Comparison of ENCODE assay signal across 19 cellular contexts in the genomic region with DNA sequence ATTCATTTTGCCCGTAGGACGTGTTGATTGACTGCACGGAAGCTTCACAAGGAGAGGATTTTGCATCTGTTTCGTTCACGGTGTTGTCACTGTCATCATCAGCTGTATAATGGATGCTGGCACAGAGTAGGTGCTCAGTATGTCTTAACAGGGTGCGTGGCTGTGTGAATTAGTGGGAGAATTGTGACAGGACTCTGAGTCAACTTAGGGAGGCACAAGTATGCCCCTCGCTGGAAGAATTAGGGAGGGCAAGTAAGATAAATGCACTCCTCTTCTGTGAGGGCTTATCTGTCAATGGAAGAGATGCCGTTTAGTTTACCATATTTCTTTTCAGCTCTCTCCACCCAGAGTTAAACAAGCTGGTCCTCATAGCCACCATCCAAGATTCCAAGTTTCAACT.
A peak's percentile ranks its signal among the peaks of the same experiment; 100 is the strongest.
DNase-seq lines count a peak whose midpoint lies in the region; ATAC-seq and TF ChIP-seq lines count a peak whose summit lies in the region.
"Had no signal": no experiment of that assay in that cellular context is flagged by ENCODE, and none has a peak within 500 bp of the region (broad histone marks: within the 10 kb centered on the region; RNA-seq: fewer than 3 reads in every experiment).

No MANE protein-coding gene starts in this region.

- no TSS peak for BruUV-seq in IMR-90 (replicated peaks; lab: Mats Ljungman, UMichigan)

- in situ Hi-C loops in IMR-90 (cut with MboI; ENCODE audit: low sequenced_read_pairs) = no loop called here

- H3K27ac ChIP-seq in IMR-90 (ENCODE audit: insufficient read depth, low read length) = no peak overlapping the region
- H3K27ac ChIP-seq: left ventricle myocardium inferior, pancreas, Peyer's patch, testis had no signal

- H3K36me3 ChIP-seq in IMR-90 (ENCODE audit: control insufficient read depth, insufficient read depth, low read length) = no peaks in the 10 kb centered on the region
- H3K36me3 ChIP-seq: left ventricle myocardium inferior, pancreas, Peyer's patch had no signal

- TF ChIP-seq CTCF in IMR-90 (conservative IDR thresholded peaks at IDR 0.05; ENCODE audit: low read depth, low read length) = peak; percentile 22; the same call in 1 of the 2 replicates

- no peaks in the 10 kb centered on the region for H3K79me1 ChIP-seq in IMR-90 (ENCODE audit: low read depth in 1 of 2, low read length in 2 of 2)

- no peak overlapping the region for H3K4me2 ChIP-seq in IMR-90 (ENCODE audit: low read depth, low read length)

- H2AFZ ChIP-seq in IMR-90 (replicated peaks; ENCODE audit: low read length, poor library complexity) = peak overlapping the region; percentile 16

- no peaks in the 10 kb centered on the region for H3K9me1 ChIP-seq in IMR-90 (ENCODE audit: insufficient read depth, low read length)

- no peak overlapping the region for H3K4me3 ChIP-seq in IMR-90 (ENCODE audit: insufficient read depth, low read depth, low read length)
- H3K4me3 ChIP-seq: left ventricle myocardium inferior, pancreas, Peyer's patch, testis had no signal

- POLR2A ChIA-PET in IMR-90 (lab: Charles Lee; ENCODE audit: unreplicated experiment) = no interaction called here

- H3K27me3 ChIP-seq in IMR-90 (ENCODE audit: control insufficient read depth, insufficient read depth, low read length) = no peaks in the 10 kb centered on the region
- H3K27me3 ChIP-seq: pancreas, Peyer's patch, testis had no signal

- no peak overlapping the region for H2BK120ac ChIP-seq in IMR-90 (ENCODE audit: low read depth, low read length)

- no peak overlapping the region for H2BK5ac ChIP-seq in IMR-90 (ENCODE audit: low read depth, low read length, poor library complexity, severe bottlenecking)

- no peaks in the 10 kb centered on the region for H3K4me1 ChIP-seq in IMR-90 (ENCODE audit: control insufficient read depth, insufficient read depth, low read length)
- H3K4me1 ChIP-seq: left ventricle myocardium inferior, pancreas, Peyer's patch, testis had no signal

- dilution Hi-C loops in IMR-90 (cut with HindIII; ENCODE audit: low sequenced_read_pairs, unreplicated experiment) = no loop called here

- H3K56ac ChIP-seq in IMR-90 (ENCODE audit: extremely low read depth, insufficient read depth, low read length) = no peak overlapping the region

- H3K4ac ChIP-seq in IMR-90 (ENCODE audit: low read depth, low read length) = no peak overlapping the region

- no peak overlapping the region for H4K5ac ChIP-seq in IMR-90 (ENCODE audit: low read depth, low read length)

- TF ChIP-seq RAD21 in IMR-90 (IDR thresholded peaks at IDR 0.05; ENCODE audit: low read length) = peak; percentile 42

- 94% methylated on average over 5 of the region's 8 CpGs; no CpG with 5 or more reads in 1 of the 2 experiments for WGBS in IMR-90 (ENCODE audit: extremely low coverage in 2 of 2, insufficient read length in 1 of 2), 2 experiments

- H3K9ac ChIP-seq in IMR-90 (ENCODE audit: low read depth, low read length) = no peak overlapping the region

- intact Hi-C loops in IMR-90 (cut with micrococcal nuclease) = no loop called here

- H3K9me3 ChIP-seq in IMR-90 (ENCODE audit: control insufficient read depth, insufficient read depth, low read length) = no peaks in the 10 kb centered on the region
- H3K9me3 ChIP-seq: left ventricle myocardium inferior, pancreas, Peyer's patch, testis had no signal

- CTCF ChIA-PET in IMR-90 (lab: Yijun Ruan, JAX) = interaction anchor here (0.8 kb wide), 1 partner anchor 16 kb away, joined by 3 read pairs; no protein-coding TSS in a partner anchor

- no peak overlapping the region for H2BK20ac ChIP-seq in IMR-90 (ENCODE audit: low read depth, low read length)

- no peak overlapping the region for H2BK15ac ChIP-seq in IMR-90 (ENCODE audit: low read depth, low read length)

- ATAC-seq in IMR-90 (ENCODE audit: low read depth) = peak; percentile 51
- ATAC-seq: pancreas had no signal

- H4K8ac ChIP-seq in IMR-90 (ENCODE audit: low read depth in 2 of 2, low read length in 2 of 2) = no peak overlapping the region

- peak; percentile 1 for DNase-seq in EH (ENCODE audit: low read depth)
- DNase-seq in IMR-90 = peak; percentile 25
- DNase-seq in SW480 (ENCODE audit: low spot score) = peak; percentile 22
- peak; percentile 60 for DNase-seq in iPS-NIHi7 (ENCODE audit: extremely low spot score)
- no peak for DNase-seq in NCI-H2227 (lab: John Stamatoyannopoulos, UW; ENCODE audit: unreplicated experiment)
- no peak for DNase-seq in CD1c-positive myeloid dendritic cell (ENCODE audit: extremely low spot score)
- no peak for DNase-seq in AG08396 (ENCODE audit: low spot score)
- no peak for DNase-seq in foreskin melanocyte
- DNase-seq: activated CD4-positive, CD25-positive, alpha-beta regulatory T cell; activated CD8-positive, alpha-beta memory T cell treated with anti-CD3 and anti-CD28 coated beads for 24 hours; DND-41; effector memory CD4-positive, alpha-beta T cell; hypothalamus; left ventricle myocardium inferior; NCI-H1694 treated with DMSO at 0.1 percent for 48 hours; NCI-H510A; pancreas; Peyer's patch; testis had no signal

- no peak overlapping the region for H2AK9ac ChIP-seq in IMR-90 (replicated peaks; ENCODE audit: low read depth, low read length, poor library complexity)

- no peak for TF ChIP-seq POLR2A in IMR-90 (IDR thresholded peaks at IDR 0.05; ENCODE audit: low read depth, low read length)

- no peak overlapping the region for H3K14ac ChIP-seq in IMR-90 (replicated peaks; ENCODE audit: low read depth, low read length)

- H4K91ac ChIP-seq in IMR-90 (ENCODE audit: insufficient read depth, low read depth, low read length) = no peak overlapping the region

- H4K20me1 ChIP-seq in IMR-90 (ENCODE audit: insufficient read depth, low read length) = no peaks in the 10 kb centered on the region

- H3K18ac ChIP-seq in IMR-90 (ENCODE audit: low read depth, low read length) = no peak overlapping the region

- no peak overlapping the region for H3K23ac ChIP-seq in IMR-90 (ENCODE audit: low read depth, low read length)

- H2AK5ac ChIP-seq in IMR-90 (ENCODE audit: low read depth, low read length) = no peak overlapping the region

TF ChIP-seq in IMR-90, 13 proteins besides CTCF, POLR2A, EP300 and RAD21:
- TF ChIP-seq SMC3 (IDR thresholded peaks at IDR 0.05; ENCODE audit: low read depth, low read length) = peak; percentile 40; the same call in 1 of the 2 replicates
- no peak for TF ChIP-seq RCOR1 (IDR thresholded peaks at IDR 0.05; ENCODE audit: insufficient replicate concordance, low read length)
- TF ChIP-seq CEBPB (IDR thresholded peaks at IDR 0.05; ENCODE audit: low read depth, low read length) = no peak

Comparison
In these comparisons a context has a peak if more than half of its experiments do, and no peak if none do; other contexts are left out.
1. DNase-seq: peak in EH (single experiment), IMR-90 (single experiment), SW480 (single experiment) and iPS-NIHi7 (single experiment); none in NCI-H2227 (single experiment), CD1c-positive myeloid dendritic cell (single experiment), AG08396 (single experiment) and foreskin melanocyte (single experiment).